In the genomic region with DNA sequence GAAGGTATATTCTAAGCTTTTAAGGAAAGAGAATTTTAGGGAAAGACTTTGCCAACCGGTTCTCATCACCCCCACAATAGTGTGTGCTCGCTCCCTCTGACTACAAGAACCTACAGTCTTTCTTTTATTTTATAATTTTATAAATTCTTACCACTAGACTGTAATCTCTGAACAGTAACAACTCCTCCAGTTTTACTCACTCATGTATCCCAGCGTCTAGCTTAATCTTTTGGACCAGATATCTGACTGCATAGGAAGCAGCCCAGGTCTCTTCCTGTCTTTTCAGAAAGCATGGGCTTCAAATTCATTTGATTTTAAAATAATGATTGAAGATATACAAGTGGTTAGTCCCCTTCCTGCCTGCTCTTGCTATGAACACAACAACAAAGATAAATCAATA, we compare ENCODE assay signal across 22 cellular contexts. TPM values are rescaled to one million over a fixed set of nuclear protein-coding genes. Genes with fewer than 3 reads are reported as not detected.
DNase-seq lines count a peak whose midpoint lies in the region; ATAC-seq and TF ChIP-seq lines count a peak whose summit lies in the region.
"Had no signal": no experiment of that assay in that cellular context is flagged by ENCODE, and none has a peak within 500 bp of the region (broad histone marks: within the 10 kb centered on the region; RNA-seq: fewer than 3 reads in every experiment).

No MANE protein-coding gene starts in this region.

- no peaks in the 10 kb centered on the region for H3K79me2 ChIP-seq in OCI-LY1 (ENCODE audit: insufficient read depth, low read length)
- H3K79me2 ChIP-seq: parathyroid adenoma had no signal

- H3K36me3 Mint-ChIP-seq in endothelial cell (ENCODE audit: low read depth, unreplicated experiment) (no peaks in the 10 kb centered on the region), HFFc6 (ENCODE audit: low read depth) (no peaks in the 10 kb centered on the region)

- H3F3A ChIP-seq in OCI-LY1 (ENCODE audit: insufficient read depth, low read length) = no peaks in the 10 kb centered on the region

- H3K4ac ChIP-seq in neuronal stem cell (ENCODE audit: low read length) = no peak overlapping the region

- H3K27me3 ChIP-seq in OCI-LY1 (ENCODE audit: insufficient read depth, low read length) (no peaks in the 10 kb centered on the region), neuronal stem cell (ENCODE audit: control insufficient read depth in 3 of 3, insufficient read depth in 3 of 3, low read depth in 1 of 3, low read length in 3 of 3) (no peaks in the 10 kb centered on the region), right lobe of liver (no peaks in the 10 kb centered on the region), A673 (replicated peaks; ENCODE audit: insufficient read depth, low read depth, low read length, poor library complexity) (no peaks in the 10 kb centered on the region)
- H3K27me3 ChIP-seq: adrenal gland, tibial nerve had no signal

- H3K14ac ChIP-seq in neuronal stem cell (ENCODE audit: low read length) = no peak overlapping the region

- H2AK5ac ChIP-seq in neuronal stem cell (ENCODE audit: low read depth, low read length) = no peak overlapping the region

- H3K4me3 ChIP-seq in OCI-LY1 (ENCODE audit: low read depth, low read length, poor library complexity, severe bottlenecking) (no peak overlapping the region), neuronal stem cell (ENCODE audit: low read length in 2 of 2) (no peak overlapping the region), right lobe of liver (no peak overlapping the region), A673 (ENCODE audit: low read depth, low read length, poor library complexity, severe bottlenecking) (no peak overlapping the region)
- H3K4me3 ChIP-seq: adrenal gland, GM23338, tibial nerve had no signal

- no CpG with 5 or more reads among the region's 3 CpGs for whole genome bisulfite sequencing in neuronal stem cell (ENCODE audit: extremely low coverage in 2 of 2, insufficient read length in 2 of 2, insufficient replicate concordance in 1 of 2), 2 donors
- whole genome bisulfite sequencing in right lobe of liver (ENCODE audit: insufficient coverage, low coverage, low lambda C conversion rate, missing lambda C conversion rate) = 77% methylated on average over 3 of the region's 3 CpGs

- ATAC-seq in GM18909 (IDR thresholded peaks at IDR 0.05; ENCODE audit: poor library complexity, unreplicated experiment) (peak; percentile 1), GM21723 (IDR thresholded peaks at IDR 0.05; ENCODE audit: unreplicated experiment) (peak; percentile 6), right lobe of liver (no peak)
- ATAC-seq: GM23338; naive thymus-derived CD4-positive, alpha-beta T cell had no signal

- no peak overlapping the region for H3K27ac ChIP-seq in OCI-LY1 (ENCODE audit: low read depth, low read length, poor library complexity, severe bottlenecking)
- no peak overlapping the region for H3K27ac ChIP-seq in neuronal stem cell (replicated peaks; ENCODE audit: low read length)
- no peak overlapping the region for H3K27ac ChIP-seq in right lobe of liver
- no peak overlapping the region for H3K27ac ChIP-seq in A673 (ENCODE audit: low read depth, low read length, poor library complexity, severe bottlenecking)
- H3K27ac ChIP-seq: adrenal gland, parathyroid adenoma, tibial nerve had no signal

- H3K27me3 Mint-ChIP-seq in endothelial cell (ENCODE audit: unreplicated experiment) (no peaks in the 10 kb centered on the region), HFFc6 (ENCODE audit: insufficient read depth) (no peaks in the 10 kb centered on the region)
- H3K27me3 Mint-ChIP-seq: activated CD4-positive, alpha-beta T cell treated with anti-CD3 and anti-CD28 coated beads, Interleukin-2, amount 10 ng/mL, durations not matched to agents 24 days and 14 days; naive thymus-derived CD4-positive, alpha-beta T cell had no signal

- BruUV-seq in A673 (replicated peaks; lab: Mats Ljungman, UMichigan) = no TSS peak

- H2BK5ac ChIP-seq in neuronal stem cell (ENCODE audit: low read length) = no peak overlapping the region

- H2AFZ ChIP-seq in OCI-LY1 (ENCODE audit: low read length) (peak overlapping the region; percentile 84; the same call in 1 of the 2 replicates), neuronal stem cell (ENCODE audit: low read length) (no peak overlapping the region)
- H2AFZ ChIP-seq: parathyroid adenoma had no signal

- H2BK15ac ChIP-seq in neuronal stem cell (ENCODE audit: low read length) = no peak overlapping the region

- H3K9ac ChIP-seq in OCI-LY1 (ENCODE audit: low read length) = no peak overlapping the region
- no peak overlapping the region for H3K9ac ChIP-seq in neuronal stem cell (ENCODE audit: low read depth, low read length, poor library complexity)
- H3K9ac ChIP-seq: parathyroid adenoma had no signal

- peaks cover 14% of the 10 kb centered on the region for H3K4me1 ChIP-seq in OCI-LY1 (ENCODE audit: insufficient read depth, low read length, severe bottlenecking)
- no peaks in the 10 kb centered on the region for H3K4me1 ChIP-seq in neuronal stem cell (ENCODE audit: control insufficient read depth in 2 of 2, insufficient read depth in 1 of 2, low read depth in 1 of 2, low read length in 2 of 2)
- H3K4me1 ChIP-seq in right lobe of liver = peaks cover 0 to 3% (median 0%) of the 10 kb centered on the region in 4 donors
- H3K4me1 ChIP-seq in A673 (ENCODE audit: insufficient read depth, low read length, poor library complexity, severe bottlenecking) = no peaks in the 10 kb centered on the region
- H3K4me1 ChIP-seq: parathyroid adenoma, tibial nerve had no signal

- CTCF ChIA-PET in A673 (lab: Charles Lee) = no interaction called here

- no peaks in the 10 kb centered on the region for H3K9me3 Mint-ChIP-seq in endothelial cell (ENCODE audit: unreplicated experiment)
- no peaks in the 10 kb centered on the region for H3K9me3 Mint-ChIP-seq in HFFc6
- H3K9me3 Mint-ChIP-seq: GM23338 had no signal

- H3K4me3 Mint-ChIP-seq in endothelial cell (ENCODE audit: unreplicated experiment) = no peak overlapping the region
- no peak overlapping the region for H3K4me3 Mint-ChIP-seq in HFFc6
- H3K4me3 Mint-ChIP-seq: activated CD4-positive, alpha-beta T cell treated with anti-CD3 and anti-CD28 coated beads, Interleukin-2, amount 10 ng/mL, durations not matched to agents 24 days and 14 days; GM23338; naive thymus-derived CD4-positive, alpha-beta T cell had no signal

- H3K4me2 ChIP-seq in OCI-LY1 (ENCODE audit: low read length) (no peak overlapping the region), neuronal stem cell (ENCODE audit: insufficient read depth, low read length, poor library complexity, severe bottlenecking) (no peak overlapping the region)
- H3K4me2 ChIP-seq: GM23338 had no signal

- no peak overlapping the region for H4K8ac ChIP-seq in neuronal stem cell (ENCODE audit: low read depth, low read length)

- H4K20me1 ChIP-seq in OCI-LY1 (ENCODE audit: insufficient read depth, low read length) = no peaks in the 10 kb centered on the region

- H3K18ac ChIP-seq in neuronal stem cell (ENCODE audit: low read length) = no peak overlapping the region

- TF ChIP-seq CTCF in OCI-LY1 (IDR thresholded peaks at IDR 0.05; ENCODE audit: low read length) = no peak
- TF ChIP-seq CTCF in endothelial cell (IDR thresholded peaks at IDR 0.05; ENCODE audit: unreplicated experiment) = no peak
- no peak for TF ChIP-seq CTCF in HFFc6 (IDR thresholded peaks at IDR 0.05)
- TF ChIP-seq CTCF in right lobe of liver (IDR thresholded peaks at IDR 0.05) = no peak
- no peak for TF ChIP-seq CTCF in A673 (conservative IDR thresholded peaks at IDR 0.05; ENCODE audit: low read depth, low read length)

- POLR2A ChIA-PET in A673 (lab: Charles Lee; ENCODE audit: low non-redundant PET) = no interaction called here

- H2BK120ac ChIP-seq in neuronal stem cell (ENCODE audit: low read depth, low read length) = no peak overlapping the region

- no peaks in the 10 kb centered on the region for H3K9me2 ChIP-seq in OCI-LY1 (ENCODE audit: low read depth, low read length)

- H3K9me3 ChIP-seq in OCI-LY1 (ENCODE audit: low read length) (no peaks in the 10 kb centered on the region), neuronal stem cell (replicated peaks in 1 of 2; ENCODE audit: control insufficient read depth in 2 of 2, insufficient read depth in 1 of 2, low read depth in 1 of 2, low read length in 2 of 2) (no peaks in the 10 kb centered on the region), right lobe of liver (no peaks in the 10 kb centered on the region), A673 (ENCODE audit: low read depth, low read length, poor library complexity, severe bottlenecking) (no peaks in the 10 kb centered on the region)
- H3K9me3 ChIP-seq: adrenal gland, tibial nerve had no signal

- intact Hi-C loops in right lobe of liver (cut with DNase I) (no loop called here), A673 (cut with micrococcal nuclease; ENCODE audit: unreplicated experiment) (no loop called here)

- no peak overlapping the region for H4K91ac ChIP-seq in neuronal stem cell (ENCODE audit: low read depth, low read length, poor library complexity)

- H3K36me3 ChIP-seq in OCI-LY1 (ENCODE audit: insufficient read depth, low read length) (no peaks in the 10 kb centered on the region), neuronal stem cell (replicated peaks in 1 of 2; ENCODE audit: control insufficient read depth in 2 of 2, insufficient read depth in 2 of 2, low read length in 2 of 2) (no peaks in the 10 kb centered on the region), right lobe of liver (no peaks in the 10 kb centered on the region), A673 (ENCODE audit: insufficient read depth, low read length, poor library complexity, severe bottlenecking) (no peaks in the 10 kb centered on the region)
- H3K36me3 ChIP-seq: adrenal gland, tibial nerve had no signal

- no peak for DNase-seq in endothelial cell (ENCODE audit: low spot score)
- DNase-seq in neuronal stem cell (ENCODE audit: low spot score) = no peak
- no peak for DNase-seq in HFFc6
- DNase-seq in right lobe of liver = no peak
- DNase-seq in A673 (ENCODE audit: low spot score) = no peak
- DNase-seq: activated CD4-positive, alpha-beta T cell treated with anti-CD3 and anti-CD28 coated beads, Interleukin-2, amount 10 ng/mL, durations not matched to agents 24 days and 14 days; activated CD8-positive, alpha-beta memory T cell treated with anti-CD3 and anti-CD28 coated beads, Interleukin-2, amount 50 U/mL, for 48 hours; activated effector memory CD4-positive, alpha-beta T cell treated with Interleukin-2 at 50 U/mL for 16 hours; adrenal gland; cortex of kidney; left cardiac atrium; mesendoderm; naive thymus-derived CD4-positive, alpha-beta T cell; NCI-H1105 treated with DMSO at 0.1 percent for 48 hours; NCI-H526 treated with DMSO at 0.1 percent for 48 hours; stimulated activated naive CD4-positive, alpha-beta T cell treated with Interleukin-2 at 50 U/mL for 16 hours had no signal

- no peak for TF ChIP-seq POLR2A in right lobe of liver (IDR thresholded peaks at IDR 0.05)

- H2BK12ac ChIP-seq in neuronal stem cell (ENCODE audit: low read length) = no peak overlapping the region

- H3K79me1 ChIP-seq in neuronal stem cell (ENCODE audit: low read depth, low read length) = no peaks in the 10 kb centered on the region

- H3K27ac Mint-ChIP-seq in endothelial cell (ENCODE audit: unreplicated experiment) (peak overlapping the region; percentile 45), HFFc6 (no peak overlapping the region)
- H3K27ac Mint-ChIP-seq: activated CD4-positive, alpha-beta T cell treated with anti-CD3 and anti-CD28 coated beads, Interleukin-2, amount 10 ng/mL, durations not matched to agents 24 days and 14 days; GM23338 had no signal

- H3K23ac ChIP-seq in neuronal stem cell (ENCODE audit: low read depth, low read length, poor library complexity) = no peak overlapping the region

- H3K4me1 Mint-ChIP-seq in endothelial cell (ENCODE audit: unreplicated experiment) (peaks cover 23% of the 10 kb centered on the region), HFFc6 (ENCODE audit: low read depth) (peaks cover 24% of the 10 kb centered on the region)
- H3K4me1 Mint-ChIP-seq: GM23338 had no signal

RNA-seq across cellular contexts. Expression of a gene that starts 19.0 kb away (rescaled TPM):
- 5.0 TPM for total RNA-seq in endothelial cell (ENCODE audit: unreplicated experiment)
- polyA plus RNA-seq in neuronal stem cell (2013, experiment 1 of 2) = 1.8 TPM
- polyA plus RNA-seq in neuronal stem cell (2013, experiment 2 of 2) = 1.5 TPM
- 10 to 100 TPM; 30.5 to 48.9 (median 43.8) TPM for total RNA-seq in HFFc6 (2021; fragmentation: NEBNext Ultra II Directional; extraction: Animal tissue kit (Norgen Biotek cat#: 25700))
- total RNA-seq in right lobe of liver = 10 to 100 TPM in 5 of 6 experiments, 1 to 10 TPM in 1; 7.7 to 22.3 (median 16.3) TPM
- total RNA-seq in A673 (2021) = 0.17 TPM in 1 of 2 replicates, not detected in the other

Comparison
In these comparisons a context has a peak if more than half of its experiments do, and no peak if none do; other contexts are left out.
1. ATAC-seq: peak in GM18909 (single experiment) and GM21723 (single experiment); none in right lobe of liver (0 of 4).